Comparison of ENCODE assay signal across 1 cellular context in the genomic region with DNA sequence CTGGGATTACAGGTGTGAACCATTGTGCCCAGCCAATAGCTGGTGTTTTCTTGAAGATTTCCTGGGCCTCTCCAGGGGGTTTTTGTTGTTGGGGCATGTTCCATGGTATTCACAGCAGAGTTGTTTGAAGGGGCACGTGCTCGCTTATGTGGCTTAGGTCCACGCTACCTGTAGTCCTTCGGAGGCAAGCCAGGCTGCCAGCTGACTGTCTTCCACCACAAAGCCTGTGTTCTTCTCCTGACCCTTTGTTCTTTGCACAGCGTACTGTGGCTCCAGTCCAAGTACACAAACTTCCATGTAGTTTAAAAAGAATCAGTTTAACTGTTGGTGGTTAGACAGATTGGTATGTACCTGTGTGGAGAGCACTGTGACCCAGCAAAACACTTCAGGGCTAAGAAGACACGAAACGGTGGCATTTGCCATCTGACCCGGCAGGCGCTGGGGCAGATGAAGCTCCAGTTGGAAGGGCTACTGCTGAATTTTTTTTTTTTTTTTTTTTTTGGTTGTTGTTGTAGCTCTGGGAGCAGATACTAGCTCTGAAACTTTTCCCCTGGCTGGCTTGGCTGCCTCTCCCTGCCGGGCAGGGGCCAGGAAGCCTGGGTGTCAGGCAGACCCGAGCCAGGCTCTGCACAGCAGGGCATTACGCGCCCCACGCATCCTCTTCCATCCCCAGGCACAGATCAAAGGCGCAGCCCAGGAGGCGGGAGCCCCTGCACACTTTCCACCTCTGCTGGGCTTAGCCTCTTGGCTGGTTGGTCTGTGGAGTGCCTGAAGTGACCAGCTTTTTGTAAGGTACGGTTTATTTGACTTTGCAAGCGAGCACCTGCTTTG.
TF ChIP-seq lines count a peak whose summit lies in the region.

No MANE protein-coding gene starts in this region.

TF ChIP-seq in HepG2, 621 proteins besides CTCF, POLR2A, EP300 and RAD21 (continued from another document and continues in another):
- TF ChIP-seq, protein P1, sequence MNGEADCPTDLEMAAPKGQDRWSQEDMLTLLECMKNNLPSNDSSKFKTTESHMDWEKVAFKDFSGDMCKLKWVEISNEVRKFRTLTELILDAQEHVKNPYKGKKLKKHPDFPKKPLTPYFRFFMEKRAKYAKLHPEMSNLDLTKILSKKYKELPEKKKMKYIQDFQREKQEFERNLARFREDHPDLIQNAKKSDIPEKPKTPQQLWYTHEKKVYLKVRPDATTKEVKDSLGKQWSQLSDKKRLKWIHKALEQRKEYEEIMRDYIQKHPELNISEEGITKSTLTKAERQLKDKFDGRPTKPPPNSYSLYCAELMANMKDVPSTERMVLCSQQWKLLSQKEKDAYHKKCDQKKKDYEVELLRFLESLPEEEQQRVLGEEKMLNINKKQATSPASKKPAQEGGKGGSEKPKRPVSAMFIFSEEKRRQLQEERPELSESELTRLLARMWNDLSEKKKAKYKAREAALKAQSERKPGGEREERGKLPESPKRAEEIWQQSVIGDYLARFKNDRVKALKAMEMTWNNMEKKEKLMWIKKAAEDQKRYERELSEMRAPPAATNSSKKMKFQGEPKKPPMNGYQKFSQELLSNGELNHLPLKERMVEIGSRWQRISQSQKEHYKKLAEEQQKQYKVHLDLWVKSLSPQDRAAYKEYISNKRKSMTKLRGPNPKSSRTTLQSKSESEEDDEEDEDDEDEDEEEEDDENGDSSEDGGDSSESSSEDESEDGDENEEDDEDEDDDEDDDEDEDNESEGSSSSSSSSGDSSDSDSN (CRISPR knock-in tag; IDR thresholded peaks at IDR 0.05) = peak; percentile 91
- no peak for TF ChIP-seq EEA1 (CRISPR knock-in tag; IDR thresholded peaks at IDR 0.05; ENCODE audit: borderline replicate concordance)
- TF ChIP-seq KLF11 (CRISPR knock-in tag; IDR thresholded peaks at IDR 0.05) = peak; percentile 82; the same call in 1 of the 2 replicates
- TF ChIP-seq POLR2G (IDR thresholded peaks at IDR 0.05; ENCODE audit: low read depth, low read length) = peak; percentile 90
- 0 out of 2 replicates have a peak, but pooled peaks have one; percentile 7 for TF ChIP-seq SMYD3 (CRISPR knock-in tag; IDR thresholded peaks at IDR 0.05)
- no peak for TF ChIP-seq ZNF382 (CRISPR knock-in tag; IDR thresholded peaks at IDR 0.05; ENCODE audit: borderline replicate concordance)
- TF ChIP-seq ZNF607 (CRISPR knock-in tag; IDR thresholded peaks at IDR 0.05; ENCODE audit: borderline replicate concordance) = peak; percentile 89
- TF ChIP-seq SOX5 (CRISPR knock-in tag; IDR thresholded peaks at IDR 0.05; ENCODE audit: borderline replicate concordance) = peak; percentile 99
- peak; percentile 63 for TF ChIP-seq ZNF777 (CRISPR knock-in tag; IDR thresholded peaks at IDR 0.05)
- peak; percentile 24; the same call in 1 of the 2 replicates for TF ChIP-seq SNAI1 (CRISPR knock-in tag; IDR thresholded peaks at IDR 0.05; ENCODE audit: borderline replicate concordance)
- no peak for TF ChIP-seq ZNF33A (CRISPR knock-in tag; IDR thresholded peaks at IDR 0.05; ENCODE audit: borderline replicate concordance)
- TF ChIP-seq ZNF180 (CRISPR knock-in tag; IDR thresholded peaks at IDR 0.05; ENCODE audit: borderline replicate concordance, low read depth) = peak; percentile 81; the same call in 1 of the 2 replicates
- no peak for TF ChIP-seq AGO1 (IDR thresholded peaks at IDR 0.05; ENCODE audit: low read depth, low read length, poor library complexity, severe bottlenecking)
- peak; percentile 85 for TF ChIP-seq PITX1 (CRISPR knock-in tag; IDR thresholded peaks at IDR 0.05)
- TF ChIP-seq, protein P2, sequence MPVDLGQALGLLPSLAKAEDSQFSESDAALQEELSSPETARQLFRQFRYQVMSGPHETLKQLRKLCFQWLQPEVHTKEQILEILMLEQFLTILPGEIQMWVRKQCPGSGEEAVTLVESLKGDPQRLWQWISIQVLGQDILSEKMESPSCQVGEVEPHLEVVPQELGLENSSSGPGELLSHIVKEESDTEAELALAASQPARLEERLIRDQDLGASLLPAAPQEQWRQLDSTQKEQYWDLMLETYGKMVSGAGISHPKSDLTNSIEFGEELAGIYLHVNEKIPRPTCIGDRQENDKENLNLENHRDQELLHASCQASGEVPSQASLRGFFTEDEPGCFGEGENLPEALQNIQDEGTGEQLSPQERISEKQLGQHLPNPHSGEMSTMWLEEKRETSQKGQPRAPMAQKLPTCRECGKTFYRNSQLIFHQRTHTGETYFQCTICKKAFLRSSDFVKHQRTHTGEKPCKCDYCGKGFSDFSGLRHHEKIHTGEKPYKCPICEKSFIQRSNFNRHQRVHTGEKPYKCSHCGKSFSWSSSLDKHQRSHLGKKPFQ (CRISPR knock-in tag; IDR thresholded peaks at IDR 0.05; ENCODE audit: insufficient replicate concordance) = peak; percentile 89
- peak; percentile 42; the same call in 1 of the 2 replicates for TF ChIP-seq ZFY (CRISPR knock-in tag; IDR thresholded peaks at IDR 0.05)
- TF ChIP-seq, protein P3, sequence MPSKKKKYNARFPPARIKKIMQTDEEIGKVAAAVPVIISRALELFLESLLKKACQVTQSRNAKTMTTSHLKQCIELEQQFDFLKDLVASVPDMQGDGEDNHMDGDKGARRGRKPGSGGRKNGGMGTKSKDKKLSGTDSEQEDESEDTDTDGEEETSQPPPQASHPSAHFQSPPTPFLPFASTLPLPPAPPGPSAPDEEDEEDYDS (CRISPR knock-in tag; IDR thresholded peaks at IDR 0.05) = peak; percentile 94
- TF ChIP-seq THAP9 (CRISPR knock-in tag; IDR thresholded peaks at IDR 0.05; ENCODE audit: borderline replicate concordance) = no peak; the same call in 1 of the 2 replicates
- TF ChIP-seq ZMYM4 (CRISPR knock-in tag; IDR thresholded peaks at IDR 0.05) = peak; percentile 73
- TF ChIP-seq PHF21A (CRISPR knock-in tag; IDR thresholded peaks at IDR 0.05) = peak; percentile 75
- TF ChIP-seq ZFP62 (CRISPR knock-in tag; IDR thresholded peaks at IDR 0.05) = no peak
- peak in 1 of 2 experiments; percentile 65; a peak in 1 of 4 replicates for TF ChIP-seq REST (IDR thresholded peaks at IDR 0.05; ENCODE audit: borderline replicate concordance in 1 of 2, low read depth in 1 of 2, low read length in 2 of 2)
- TF ChIP-seq, protein P4, sequence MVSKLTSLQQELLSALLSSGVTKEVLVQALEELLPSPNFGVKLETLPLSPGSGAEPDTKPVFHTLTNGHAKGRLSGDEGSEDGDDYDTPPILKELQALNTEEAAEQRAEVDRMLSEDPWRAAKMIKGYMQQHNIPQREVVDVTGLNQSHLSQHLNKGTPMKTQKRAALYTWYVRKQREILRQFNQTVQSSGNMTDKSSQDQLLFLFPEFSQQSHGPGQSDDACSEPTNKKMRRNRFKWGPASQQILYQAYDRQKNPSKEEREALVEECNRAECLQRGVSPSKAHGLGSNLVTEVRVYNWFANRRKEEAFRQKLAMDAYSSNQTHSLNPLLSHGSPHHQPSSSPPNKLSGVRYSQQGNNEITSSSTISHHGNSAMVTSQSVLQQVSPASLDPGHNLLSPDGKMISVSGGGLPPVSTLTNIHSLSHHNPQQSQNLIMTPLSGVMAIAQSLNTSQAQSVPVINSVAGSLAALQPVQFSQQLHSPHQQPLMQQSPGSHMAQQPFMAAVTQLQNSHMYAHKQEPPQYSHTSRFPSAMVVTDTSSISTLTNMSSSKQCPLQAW (CRISPR knock-in tag; IDR thresholded peaks at IDR 0.05) = peak; percentile 86
- TF ChIP-seq, protein P5, sequence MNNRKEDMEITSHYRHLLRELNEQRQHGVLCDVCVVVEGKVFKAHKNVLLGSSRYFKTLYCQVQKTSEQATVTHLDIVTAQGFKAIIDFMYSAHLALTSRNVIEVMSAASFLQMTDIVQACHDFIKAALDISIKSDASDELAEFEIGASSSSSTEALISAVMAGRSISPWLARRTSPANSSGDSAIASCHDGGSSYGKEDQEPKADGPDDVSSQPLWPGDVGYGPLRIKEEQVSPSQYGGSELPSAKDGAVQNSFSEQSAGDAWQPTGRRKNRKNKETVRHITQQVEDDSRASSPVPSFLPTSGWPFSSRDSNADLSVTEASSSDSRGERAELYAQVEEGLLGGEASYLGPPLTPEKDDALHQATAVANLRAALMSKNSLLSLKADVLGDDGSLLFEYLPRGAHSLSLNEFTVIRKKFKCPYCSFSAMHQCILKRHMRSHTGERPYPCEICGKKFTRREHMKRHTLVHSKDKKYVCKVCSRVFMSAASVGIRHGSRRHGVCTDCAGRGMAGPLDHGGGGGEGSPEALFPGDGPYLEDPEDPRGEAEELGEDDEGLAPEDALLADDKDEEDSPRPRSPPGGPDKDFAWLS (CRISPR knock-in tag; IDR thresholded peaks at IDR 0.05; ENCODE audit: borderline replicate concordance) = no peak
- peak; percentile 50 for TF ChIP-seq KMT2A (CRISPR knock-in tag; IDR thresholded peaks at IDR 0.05)
- TF ChIP-seq ZBTB3 (CRISPR knock-in tag; IDR thresholded peaks at IDR 0.05; ENCODE audit: borderline replicate concordance, low read depth) = peak; percentile 86; the same call in 1 of the 2 replicates
- 0 out of 2 replicates have a peak, but pooled peaks have one; percentile 19 for TF ChIP-seq MBD4 (IDR thresholded peaks at IDR 0.05; ENCODE audit: borderline replicate concordance, low read length)
- TF ChIP-seq, protein P6, sequence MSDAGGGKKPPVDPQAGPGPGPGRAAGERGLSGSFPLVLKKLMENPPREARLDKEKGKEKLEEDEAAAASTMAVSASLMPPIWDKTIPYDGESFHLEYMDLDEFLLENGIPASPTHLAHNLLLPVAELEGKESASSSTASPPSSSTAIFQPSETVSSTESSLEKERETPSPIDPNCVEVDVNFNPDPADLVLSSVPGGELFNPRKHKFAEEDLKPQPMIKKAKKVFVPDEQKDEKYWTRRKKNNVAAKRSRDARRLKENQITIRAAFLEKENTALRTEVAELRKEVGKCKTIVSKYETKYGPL (CRISPR knock-in tag; IDR thresholded peaks at IDR 0.05) = peak; percentile 49; the same call in 1 of the 2 replicates
- TF ChIP-seq HMG20A (CRISPR knock-in tag; IDR thresholded peaks at IDR 0.05; ENCODE audit: borderline replicate concordance) = peak; percentile 66; the same call in 1 of the 2 replicates
- TF ChIP-seq ZNF567 (CRISPR knock-in tag; IDR thresholded peaks at IDR 0.05; ENCODE audit: borderline replicate concordance) = peak; percentile 65; the same call in 1 of the 2 replicates
- peak; percentile 56; the same call in 1 of the 2 replicates for TF ChIP-seq ZNF746 (CRISPR knock-in tag; IDR thresholded peaks at IDR 0.05)
- no peak for TF ChIP-seq ZMYM2 (CRISPR knock-in tag; IDR thresholded peaks at IDR 0.05)
- TF ChIP-seq BRD4 (CRISPR knock-in tag; IDR thresholded peaks at IDR 0.05) = peak; percentile 71
- TF ChIP-seq ZNF639 (CRISPR knock-in tag; conservative IDR thresholded peaks at IDR 0.05) = 0 out of 2 replicates have a peak, but pooled peaks have one; percentile 20
- no peak; the same call in 1 of the 2 replicates for TF ChIP-seq MEIS1 (CRISPR knock-in tag; IDR thresholded peaks at IDR 0.05; ENCODE audit: borderline replicate concordance)
- 0 out of 2 replicates have a peak, but pooled peaks have one; percentile 42 for TF ChIP-seq ZNF614 (CRISPR knock-in tag; IDR thresholded peaks at IDR 0.05; ENCODE audit: borderline replicate concordance)
- TF ChIP-seq FOXM1 (CRISPR knock-in tag; IDR thresholded peaks at IDR 0.05) = no peak
- TF ChIP-seq YY1 (IDR thresholded peaks at IDR 0.05; ENCODE audit: insufficient read depth, insufficient replicate concordance, low read depth, low read length) = peak; percentile 25
